In genomic region chr17:1493291-1493980, GRCh38 we compare ENCODE assay signal across 12 cellular contexts. TPM values are rescaled to one million over a fixed set of nuclear protein-coding genes. Genes with fewer than 3 reads are reported as not detected.
DNase-seq lines count a peak whose midpoint lies in the region; ATAC-seq and TF ChIP-seq lines count a peak whose summit lies in the region.
"Had no signal": no experiment of that assay in that cellular context is flagged by ENCODE, and none has a peak within 500 bp of the region (broad histone marks: within the 10 kb centered on the region; RNA-seq: fewer than 3 reads in every experiment).

No MANE protein-coding gene starts in this region.

- TF ChIP-seq CTCF in Caco-2 (IDR thresholded peaks at IDR 0.05; ENCODE audit: insufficient read depth in 1 of 2, low read depth in 1 of 2, low read length in 1 of 2, severe bottlenecking in 1 of 2, unreplicated experiment in 1 of 2) = no peak

- no peak overlapping the region for H3K4me2 ChIP-seq in mesendoderm (ENCODE audit: low read length)

- WGBS in mesendoderm (ENCODE audit: extremely low coverage, insufficient coverage, low lambda C conversion rate) = no CpG with 5 or more reads among the region's 23 CpGs

- no peak for DNase-seq in Caco-2
- no peak for DNase-seq in activated T-helper 2 cell treated with anti-CD3 and anti-CD28 coated beads, Interferon-gamma antibody, Interleukin-2, Interleukin-4, amounts not matched to agents 10 μg/mL and 5 μg/mL and 100 μg/mL, durations not matched to agents 14 hours and 24 hours and 36 hours (ENCODE audit: low spot score)
- peak; percentile 68 to 80 for DNase-seq in left colon
- no peak for DNase-seq in H4 (ENCODE audit: low spot score)
- DNase-seq in mesendoderm = no peak
- DNase-seq: activated CD4-positive, alpha-beta memory T cell treated with anti-CD3 and anti-CD28 coated beads, Interleukin-2, amount 10 ng/mL, durations not matched to agents 7 days and 5 days; HCEC 1CT; head of caudate nucleus had no signal

- peaks cover 4% of the 10 kb centered on the region for H3K79me2 ChIP-seq in mesendoderm (ENCODE audit: control insufficient read depth, insufficient read depth, low read length)

- no peak overlapping the region for H3K27ac Mint-ChIP-seq in Caco-2 (ENCODE audit: unreplicated experiment)
- no peak overlapping the region for H3K27ac Mint-ChIP-seq in activated T-helper 2 cell treated with anti-CD3 and anti-CD28 coated beads, Interferon-gamma antibody, Interleukin-2, Interleukin-4, amounts not matched to agents 10 μg/mL and 5 μg/mL and 100 μg/mL, durations not matched to agents 14 hours and 24 hours and 36 hours
- H3K27ac Mint-ChIP-seq: activated CD4-positive, alpha-beta memory T cell treated with anti-CD3 and anti-CD28 coated beads, Interleukin-2, amount 10 ng/mL, durations not matched to agents 7 days and 5 days had no signal

- H3K27me3 ChIP-seq in Caco-2 (replicated peaks; ENCODE audit: control insufficient read depth, insufficient read depth, low read length) (no peaks in the 10 kb centered on the region), skeletal muscle tissue (ENCODE audit: control insufficient read depth in 3 of 3, insufficient read depth in 3 of 3, low read length in 3 of 3) (no peaks in the 10 kb centered on the region), mesendoderm (ENCODE audit: insufficient read depth, low read length, poor library complexity) (no peaks in the 10 kb centered on the region)

- no peak overlapping the region for H3K18ac ChIP-seq in mesendoderm (ENCODE audit: low read length)

- no TSS peak for BruUV-seq in Caco-2 (replicated peaks; lab: Mats Ljungman, UMichigan)

- CTCF ChIA-PET in Caco-2 (lab: Charles Lee) = no interaction called here

- peak overlapping the region in 1 of 3 donors; percentile 81 for H3K9ac ChIP-seq in skeletal muscle tissue (ENCODE audit: low read depth in 1 of 3, low read length in 3 of 3)
- no peak overlapping the region for H3K9ac ChIP-seq in mesendoderm (ENCODE audit: low read length)

- H3K27me3 Mint-ChIP-seq in Caco-2 (ENCODE audit: insufficient read depth, unreplicated experiment) = no peaks in the 10 kb centered on the region
- no peaks in the 10 kb centered on the region for H3K27me3 Mint-ChIP-seq in activated T-helper 2 cell treated with anti-CD3 and anti-CD28 coated beads, Interferon-gamma antibody, Interleukin-2, Interleukin-4, amounts not matched to agents 10 μg/mL and 5 μg/mL and 100 μg/mL, durations not matched to agents 14 hours and 24 hours and 36 hours (ENCODE audit: low read depth)

- no peak overlapping the region for H3K4me3 ChIP-seq in Caco-2 (ENCODE audit: low read depth, low read length)
- H3K4me3 ChIP-seq in skeletal muscle tissue (ENCODE audit: low read length in 3 of 3) = peak overlapping the region in 1 of 3 donors; percentile 35
- no peak overlapping the region for H3K4me3 ChIP-seq in mesendoderm (ENCODE audit: low read length)
- H3K4me3 ChIP-seq: prostate gland had no signal

- H3K4me1 Mint-ChIP-seq in Caco-2 (ENCODE audit: low read depth, unreplicated experiment) = peaks cover 8% of the 10 kb centered on the region
- H3K4me1 Mint-ChIP-seq in activated T-helper 2 cell treated with anti-CD3 and anti-CD28 coated beads, Interferon-gamma antibody, Interleukin-2, Interleukin-4, amounts not matched to agents 10 μg/mL and 5 μg/mL and 100 μg/mL, durations not matched to agents 14 hours and 24 hours and 36 hours (ENCODE audit: low read depth) = peaks cover 16% of the 10 kb centered on the region

- no peak overlapping the region for H2BK15ac ChIP-seq in mesendoderm (replicated peaks; ENCODE audit: low read depth)

- no peak overlapping the region for H4K5ac ChIP-seq in mesendoderm (ENCODE audit: low read length)

- peaks cover 25% of the 10 kb centered on the region for H3K36me3 Mint-ChIP-seq in Caco-2 (ENCODE audit: insufficient read depth, unreplicated experiment)
- H3K36me3 Mint-ChIP-seq in activated T-helper 2 cell treated with anti-CD3 and anti-CD28 coated beads, Interferon-gamma antibody, Interleukin-2, Interleukin-4, amounts not matched to agents 10 μg/mL and 5 μg/mL and 100 μg/mL, durations not matched to agents 14 hours and 24 hours and 36 hours (ENCODE audit: low read depth) = peaks cover 8% of the 10 kb centered on the region

- H3K23ac ChIP-seq in mesendoderm (ENCODE audit: low read length) = no peak overlapping the region

- no peaks in the 10 kb centered on the region for H3K9me3 ChIP-seq in Caco-2
- no peaks in the 10 kb centered on the region for H3K9me3 ChIP-seq in skeletal muscle tissue (ENCODE audit: control insufficient read depth in 3 of 3, low read length in 3 of 3)
- H3K9me3 ChIP-seq: prostate gland had no signal

- peaks cover 3% of the 10 kb centered on the region for H3K79me1 ChIP-seq in mesendoderm (ENCODE audit: low read length)

- no peak overlapping the region for H2BK5ac ChIP-seq in mesendoderm (ENCODE audit: low read length)

- no peak overlapping the region for H2AK5ac ChIP-seq in mesendoderm (ENCODE audit: low read length)

- H4K8ac ChIP-seq in mesendoderm (ENCODE audit: low read depth, low read length) = no peak overlapping the region

- H3K27ac ChIP-seq in skeletal muscle tissue (ENCODE audit: low read depth, low read length) = peak overlapping the region; percentile 78
- H3K27ac ChIP-seq in mesendoderm (ENCODE audit: low read depth, low read length) = no peak overlapping the region

- no peak overlapping the region for H3K56ac ChIP-seq in mesendoderm (ENCODE audit: low read length)

- H3K4ac ChIP-seq in mesendoderm (ENCODE audit: low read depth, low read length) = no peak overlapping the region

- intact Hi-C loops in Caco-2 (cut with micrococcal nuclease; ENCODE audit: unreplicated experiment) (no loop called here), left colon (cut with DNase I, micrococcal nuclease) (no loop called here)
- intact Hi-C loops in activated T-helper 2 cell treated with anti-CD3 and anti-CD28 coated beads, Interferon-gamma antibody, Interleukin-2, Interleukin-4, amounts not matched to agents 10 μg/mL and 5 μg/mL and 100 μg/mL, durations not matched to agents 14 hours and 24 hours and 36 hours (cut with micrococcal nuclease) = no loop called here

- H3K4me1 ChIP-seq in Caco-2 (peaks cover 22% of the 10 kb centered on the region), skeletal muscle tissue (ENCODE audit: control insufficient read depth in 3 of 3, insufficient read depth in 3 of 3, low read length in 3 of 3) (peaks cover 53 to 69% (median 66%) of the 10 kb centered on the region in 3 donors), mesendoderm (ENCODE audit: control insufficient read depth, low read depth, low read length) (peaks cover 2% of the 10 kb centered on the region)

- ATAC-seq in left colon (peak; percentile 62), HG03108 (IDR thresholded peaks at IDR 0.05; ENCODE audit: unreplicated experiment) (no peak), HG02852 (IDR thresholded peaks at IDR 0.05; ENCODE audit: unreplicated experiment) (no peak)

- H3K4me3 Mint-ChIP-seq in Caco-2 (ENCODE audit: unreplicated experiment) = peak overlapping the region; percentile 88
- H3K4me3 Mint-ChIP-seq in activated T-helper 2 cell treated with anti-CD3 and anti-CD28 coated beads, Interferon-gamma antibody, Interleukin-2, Interleukin-4, amounts not matched to agents 10 μg/mL and 5 μg/mL and 100 μg/mL, durations not matched to agents 14 hours and 24 hours and 36 hours (ENCODE audit: low read depth) = peak overlapping the region; percentile 16

- no peaks in the 10 kb centered on the region for H3K9me3 Mint-ChIP-seq in Caco-2 (ENCODE audit: unreplicated experiment)
- no peaks in the 10 kb centered on the region for H3K9me3 Mint-ChIP-seq in activated T-helper 2 cell treated with anti-CD3 and anti-CD28 coated beads, Interferon-gamma antibody, Interleukin-2, Interleukin-4, amounts not matched to agents 10 μg/mL and 5 μg/mL and 100 μg/mL, durations not matched to agents 14 hours and 24 hours and 36 hours
- H3K9me3 Mint-ChIP-seq: activated CD4-positive, alpha-beta memory T cell treated with anti-CD3 and anti-CD28 coated beads, Interleukin-2, amount 10 ng/mL, durations not matched to agents 7 days and 5 days had no signal

- no peak overlapping the region for H2BK120ac ChIP-seq in mesendoderm (ENCODE audit: low read depth, low read length)

- POLR2A ChIA-PET in Caco-2 (lab: Charles Lee) = no interaction called here

- H3K36me3 ChIP-seq in Caco-2 (ENCODE audit: control insufficient read depth, insufficient read depth, low read length) (no peaks in the 10 kb centered on the region; the same call in 1 of the 2 replicates), skeletal muscle tissue (ENCODE audit: control insufficient read depth in 3 of 3, insufficient read depth in 3 of 3, low read length in 3 of 3) (peaks cover 13 to 24% (median 23%) of the 10 kb centered on the region in 3 donors), mesendoderm (ENCODE audit: control insufficient read depth, insufficient read depth, low read length) (peaks cover 2% of the 10 kb centered on the region)
- H3K36me3 ChIP-seq: prostate gland had no signal

RNA-seq across cellular contexts. Expression of gene MYO1C, which starts 0.9 kb away (rescaled TPM):
- 162 and 171 TPM in 2 replicates for total RNA-seq in Caco-2 (2022)
- total RNA-seq in activated T-helper 2 cell treated with anti-CD3 and anti-CD28 coated beads, Interferon-gamma antibody, Interleukin-2, Interleukin-4, amounts not matched to agents 10 μg/mL and 5 μg/mL and 100 μg/mL, durations not matched to agents 14 hours and 24 hours and 36 hours = 54.3 and 55.1 TPM in 2 replicates
- 100 to 1,000 TPM; 318 to 378 TPM for total RNA-seq in left colon
- total RNA-seq in skeletal muscle tissue = 69.4 TPM
- 53.1 and 53.4 TPM in 2 replicates for total RNA-seq in H4 (2014; rRNA removed; shearing (Covaris generic))
- polyA plus RNA-seq in mesendoderm (2013, experiment 1 of 2) = 35.2 TPM
- polyA plus RNA-seq in mesendoderm (2013, experiment 2 of 2) = 36.4 TPM

RNA-seq across cellular contexts. Expression of gene INPP5K, which starts 23.0 kb away (rescaled TPM):
- total RNA-seq in Caco-2 (2022) = 24.1 and 27.3 TPM in 2 replicates
- 26.2 and 31.0 TPM in 2 replicates for total RNA-seq in activated T-helper 2 cell treated with anti-CD3 and anti-CD28 coated beads, Interferon-gamma antibody, Interleukin-2, Interleukin-4, amounts not matched to agents 10 μg/mL and 5 μg/mL and 100 μg/mL, durations not matched to agents 14 hours and 24 hours and 36 hours
- 10 to 100 TPM; 39.9 to 40.4 TPM for total RNA-seq in left colon
- 23.0 TPM for total RNA-seq in skeletal muscle tissue
- total RNA-seq in H4 (2014; rRNA removed; shearing (Covaris generic)) = 34.1 and 47.0 TPM in 2 replicates
- 15.1 TPM for polyA plus RNA-seq in mesendoderm (2013, experiment 1 of 2)
- 14.1 TPM for polyA plus RNA-seq in mesendoderm (2013, experiment 2 of 2)

RNA-seq across cellular contexts. Expression of gene CRK, which starts 37.4 kb away (rescaled TPM):
- 70.0 and 72.3 TPM in 2 replicates for total RNA-seq in Caco-2 (2022)
- total RNA-seq in activated T-helper 2 cell treated with anti-CD3 and anti-CD28 coated beads, Interferon-gamma antibody, Interleukin-2, Interleukin-4, amounts not matched to agents 10 μg/mL and 5 μg/mL and 100 μg/mL, durations not matched to agents 14 hours and 24 hours and 36 hours = 22.2 and 22.6 TPM in 2 replicates
- 10 to 100 TPM; 74.6 to 80.9 TPM for total RNA-seq in left colon
- 42.8 TPM for total RNA-seq in skeletal muscle tissue
- 70.9 and 80.5 TPM in 2 replicates for total RNA-seq in H4 (2014; rRNA removed; shearing (Covaris generic))
- 39.1 TPM for polyA plus RNA-seq in mesendoderm (2013, experiment 1 of 2)
- 39.0 TPM for polyA plus RNA-seq in mesendoderm (2013, experiment 2 of 2)

Comparison
In these comparisons a context has a peak if more than half of its experiments do, and no peak if none do; other contexts are left out.
1. DNase-seq: peak in left colon (2 of 2); none in Caco-2 (0 of 2), activated T-helper 2 cell treated with anti-CD3 and anti-CD28 coated beads, Interferon-gamma antibody, Interleukin-2, Interleukin-4, amounts not matched to agents 10 μg/mL and 5 μg/mL and 100 μg/mL, durations not matched to agents 14 hours and 24 hours and 36 hours (single experiment), H4 (single experiment) and mesendoderm (single experiment).